In the genomic region with DNA sequence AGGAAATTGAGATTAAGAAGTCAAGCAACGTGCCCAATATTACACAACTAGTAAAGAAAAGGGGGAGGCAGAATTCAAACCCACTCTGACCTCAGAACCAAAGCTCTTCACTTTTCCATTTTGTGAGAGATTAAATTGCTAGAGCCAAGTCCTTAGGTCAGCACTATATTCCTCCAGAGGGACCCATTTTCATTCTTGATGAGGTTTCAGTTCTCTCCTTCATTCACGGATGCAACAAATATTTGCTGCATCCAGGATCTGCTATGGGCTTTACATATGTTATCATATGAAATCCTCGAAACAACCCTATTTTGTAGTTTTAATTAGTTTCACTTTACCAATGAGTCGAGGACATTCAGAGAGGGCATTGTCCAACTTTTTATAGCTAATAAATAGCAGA, we compare ENCODE assay signal across 1 cellular context.
TF ChIP-seq lines count a peak whose summit lies in the region.

No MANE protein-coding gene starts in this region.

TF ChIP-seq in SK-N-SH treated with all-trans-retinoic acid at 6 μM for 48 hours, 23 proteins besides CTCF, POLR2A, EP300 and RAD21 (continued from another document):
- TF ChIP-seq, protein P1, sequence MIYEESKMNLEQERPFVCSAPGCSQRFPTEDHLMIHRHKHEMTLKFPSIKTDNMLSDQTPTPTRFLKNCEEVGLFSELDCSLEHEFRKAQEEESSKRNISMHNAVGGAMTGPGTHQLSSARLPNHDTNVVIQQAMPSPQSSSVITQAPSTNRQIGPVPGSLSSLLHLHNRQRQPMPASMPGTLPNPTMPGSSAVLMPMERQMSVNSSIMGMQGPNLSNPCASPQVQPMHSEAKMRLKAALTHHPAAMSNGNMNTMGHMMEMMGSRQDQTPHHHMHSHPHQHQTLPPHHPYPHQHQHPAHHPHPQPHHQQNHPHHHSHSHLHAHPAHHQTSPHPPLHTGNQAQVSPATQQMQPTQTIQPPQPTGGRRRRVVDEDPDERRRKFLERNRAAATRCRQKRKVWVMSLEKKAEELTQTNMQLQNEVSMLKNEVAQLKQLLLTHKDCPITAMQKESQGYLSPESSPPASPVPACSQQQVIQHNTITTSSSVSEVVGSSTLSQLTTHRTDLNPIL (CRISPR knock-in tag; IDR thresholded peaks at IDR 0.05; ENCODE audit: low read depth), result no peak
- TF ChIP-seq CSDC2 (CRISPR knock-in tag; IDR thresholded peaks at IDR 0.05), result no peak
- no peak for TF ChIP-seq OSR1 (CRISPR knock-in tag; IDR thresholded peaks at IDR 0.05)
- no peak for TF ChIP-seq SNAI2 (CRISPR knock-in tag; IDR thresholded peaks at IDR 0.05)
- TF ChIP-seq ZC3H10 (CRISPR knock-in tag; IDR thresholded peaks at IDR 0.05), result no peak
- TF ChIP-seq ESRRG (CRISPR knock-in tag; IDR thresholded peaks at IDR 0.05), result no peak
- no peak for TF ChIP-seq ZFP30 (CRISPR knock-in tag; IDR thresholded peaks at IDR 0.05)
- TF ChIP-seq ZNF565 (CRISPR knock-in tag; conservative IDR thresholded peaks at IDR 0.05; ENCODE audit: low read depth), result no peak
- TF ChIP-seq, protein P2, sequence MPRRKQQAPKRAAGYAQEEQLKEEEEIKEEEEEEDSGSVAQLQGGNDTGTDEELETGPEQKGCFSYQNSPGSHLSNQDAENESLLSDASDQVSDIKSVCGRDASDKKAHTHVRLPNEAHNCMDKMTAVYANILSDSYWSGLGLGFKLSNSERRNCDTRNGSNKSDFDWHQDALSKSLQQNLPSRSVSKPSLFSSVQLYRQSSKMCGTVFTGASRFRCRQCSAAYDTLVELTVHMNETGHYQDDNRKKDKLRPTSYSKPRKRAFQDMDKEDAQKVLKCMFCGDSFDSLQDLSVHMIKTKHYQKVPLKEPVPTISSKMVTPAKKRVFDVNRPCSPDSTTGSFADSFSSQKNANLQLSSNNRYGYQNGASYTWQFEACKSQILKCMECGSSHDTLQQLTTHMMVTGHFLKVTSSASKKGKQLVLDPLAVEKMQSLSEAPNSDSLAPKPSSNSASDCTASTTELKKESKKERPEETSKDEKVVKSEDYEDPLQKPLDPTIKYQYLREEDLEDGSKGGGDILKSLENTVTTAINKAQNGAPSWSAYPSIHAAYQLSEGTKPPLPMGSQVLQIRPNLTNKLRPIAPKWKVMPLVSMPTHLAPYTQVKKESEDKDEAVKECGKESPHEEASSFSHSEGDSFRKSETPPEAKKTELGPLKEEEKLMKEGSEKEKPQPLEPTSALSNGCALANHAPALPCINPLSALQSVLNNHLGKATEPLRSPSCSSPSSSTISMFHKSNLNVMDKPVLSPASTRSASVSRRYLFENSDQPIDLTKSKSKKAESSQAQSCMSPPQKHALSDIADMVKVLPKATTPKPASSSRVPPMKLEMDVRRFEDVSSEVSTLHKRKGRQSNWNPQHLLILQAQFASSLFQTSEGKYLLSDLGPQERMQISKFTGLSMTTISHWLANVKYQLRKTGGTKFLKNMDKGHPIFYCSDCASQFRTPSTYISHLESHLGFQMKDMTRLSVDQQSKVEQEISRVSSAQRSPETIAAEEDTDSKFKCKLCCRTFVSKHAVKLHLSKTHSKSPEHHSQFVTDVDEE (CRISPR knock-in tag; IDR thresholded peaks at IDR 0.05), result no peak
- TF ChIP-seq, protein P3, sequence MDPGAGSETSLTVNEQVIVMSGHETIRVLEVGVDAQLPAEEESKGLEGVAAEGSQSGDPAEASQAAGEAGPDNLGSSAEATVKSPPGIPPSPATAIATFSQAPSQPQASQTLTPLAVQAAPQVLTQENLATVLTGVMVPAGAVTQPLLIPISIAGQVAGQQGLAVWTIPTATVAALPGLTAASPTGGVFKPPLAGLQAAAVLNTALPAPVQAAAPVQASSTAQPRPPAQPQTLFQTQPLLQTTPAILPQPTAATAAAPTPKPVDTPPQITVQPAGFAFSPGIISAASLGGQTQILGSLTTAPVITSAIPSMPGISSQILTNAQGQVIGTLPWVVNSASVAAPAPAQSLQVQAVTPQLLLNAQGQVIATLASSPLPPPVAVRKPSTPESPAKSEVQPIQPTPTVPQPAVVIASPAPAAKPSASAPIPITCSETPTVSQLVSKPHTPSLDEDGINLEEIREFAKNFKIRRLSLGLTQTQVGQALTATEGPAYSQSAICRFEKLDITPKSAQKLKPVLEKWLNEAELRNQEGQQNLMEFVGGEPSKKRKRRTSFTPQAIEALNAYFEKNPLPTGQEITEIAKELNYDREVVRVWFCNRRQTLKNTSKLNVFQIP (CRISPR knock-in tag; IDR thresholded peaks at IDR 0.05; ENCODE audit: borderline replicate concordance, low read depth), result no peak
- TF ChIP-seq ISL1 (CRISPR knock-in tag; IDR thresholded peaks at IDR 0.05), result no peak
- TF ChIP-seq, protein P4, sequence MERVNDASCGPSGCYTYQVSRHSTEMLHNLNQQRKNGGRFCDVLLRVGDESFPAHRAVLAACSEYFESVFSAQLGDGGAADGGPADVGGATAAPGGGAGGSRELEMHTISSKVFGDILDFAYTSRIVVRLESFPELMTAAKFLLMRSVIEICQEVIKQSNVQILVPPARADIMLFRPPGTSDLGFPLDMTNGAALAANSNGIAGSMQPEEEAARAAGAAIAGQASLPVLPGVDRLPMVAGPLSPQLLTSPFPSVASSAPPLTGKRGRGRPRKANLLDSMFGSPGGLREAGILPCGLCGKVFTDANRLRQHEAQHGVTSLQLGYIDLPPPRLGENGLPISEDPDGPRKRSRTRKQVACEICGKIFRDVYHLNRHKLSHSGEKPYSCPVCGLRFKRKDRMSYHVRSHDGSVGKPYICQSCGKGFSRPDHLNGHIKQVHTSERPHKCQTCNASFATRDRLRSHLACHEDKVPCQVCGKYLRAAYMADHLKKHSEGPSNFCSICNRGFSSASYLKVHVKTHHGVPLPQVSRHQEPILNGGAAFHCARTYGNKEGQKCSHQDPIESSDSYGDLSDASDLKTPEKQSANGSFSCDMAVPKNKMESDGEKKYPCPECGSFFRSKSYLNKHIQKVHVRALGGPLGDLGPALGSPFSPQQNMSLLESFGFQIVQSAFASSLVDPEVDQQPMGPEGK (CRISPR knock-in tag; IDR thresholded peaks at IDR 0.05; ENCODE audit: borderline replicate concordance), result no peak
- no peak for TF ChIP-seq ZNF8 (CRISPR knock-in tag; IDR thresholded peaks at IDR 0.05)
- TF ChIP-seq ZNF70 (CRISPR knock-in tag; IDR thresholded peaks at IDR 0.05), result no peak
